In the genomic region with DNA sequence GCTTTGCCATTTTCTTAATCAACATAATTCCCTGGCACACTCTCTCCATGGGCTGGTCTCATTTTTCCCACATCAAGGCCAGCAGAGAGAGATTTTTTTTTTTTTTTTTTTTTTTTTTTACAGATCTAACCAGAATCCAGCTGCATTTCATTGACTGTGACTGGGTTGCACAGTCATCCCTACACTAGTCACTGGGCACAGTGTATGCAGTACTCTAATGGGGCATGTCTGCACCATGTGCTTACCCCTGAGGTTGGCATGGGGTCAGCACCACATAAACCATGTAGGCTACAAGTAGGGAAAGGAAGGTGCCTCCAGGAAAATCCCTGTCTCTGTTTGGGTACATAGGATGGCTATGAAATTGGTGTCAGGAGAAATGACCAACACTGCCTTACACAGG, we compare ENCODE assay signal across 32 cellular contexts.
DNase-seq lines count a peak whose midpoint lies in the region; ATAC-seq and TF ChIP-seq lines count a peak whose summit lies in the region.
"Had no signal": no experiment of that assay in that cellular context is flagged by ENCODE, and none has a peak within 500 bp of the region (broad histone marks: within the 10 kb centered on the region; RNA-seq: fewer than 3 reads in every experiment).

No MANE protein-coding gene starts in this region.

- H3K9me3 ChIP-seq in Panc1 (ENCODE audit: control insufficient read depth, insufficient read depth, low read depth, low read length) (peaks cover 8% of the 10 kb centered on the region; the same call in 1 of the 2 replicates), adrenal gland (replicated peaks in 1 of 3) (no peaks in the 10 kb centered on the region)
- H3K9me3 ChIP-seq: ascending aorta, colonic mucosa, neutrophil, right lobe of liver had no signal

- in situ Hi-C loops in Panc1 (cut with HindIII; ENCODE audit: low pct_unique_long_range_greater_than_20kb, low sequenced_read_pairs) = no loop called here

- DNase-seq in DMS53 (lab: John Stamatoyannopoulos, UW) (peak; percentile 27), DMS53 treated with DMSO at 0.1 percent for 48 hours (lab: John Stamatoyannopoulos, UW; ENCODE audit: unreplicated experiment) (no peak), Panc1 (ENCODE audit: low read depth, low spot score) (no peak), fibroblast of mammary gland (ENCODE audit: low read depth) (peak; percentile 40), CD1c-positive myeloid dendritic cell (ENCODE audit: extremely low spot score) (no peak), adrenal gland (no peak), NCI-H2107 treated with DMSO at 0.1 percent for 48 hours (lab: John Stamatoyannopoulos, UW; ENCODE audit: unreplicated experiment) (no peak), SIG-M5 (lab: John Stamatoyannopoulos, UW) (no peak)
- DNase-seq: activated CD4-positive, alpha-beta T cell treated with anti-CD3 and anti-CD28 coated beads, Interleukin-2, amount 50 U/mL, for 1 hour; activated effector memory CD4-positive, alpha-beta T cell treated with anti-CD3 and anti-CD28 coated beads, Interleukin-2, amount 50 U/mL, for 16 hours; activated T-cell treated with anti-CD3 and anti-CD28 coated beads, Interleukin-2, amount 50 U/mL, for 1 hour; CD4-positive, CD25-positive, alpha-beta regulatory T cell; colonic mucosa; effector memory CD4-positive, alpha-beta T cell; EL; foreskin keratinocyte; HCEC 1CT; head of caudate nucleus; left ventricle myocardium superior; NCI-H146; NCI-H2107; right lobe of liver; SJCRH30; stimulated activated CD4-positive, alpha-beta T cell treated with anti-CD3 and anti-CD28 coated beads, Interleukin-12 subunit alpha, Interleukin-12 subunit beta, amount 100 ng/mL, for 4 hours; stimulated activated CD4-positive, alpha-beta T cell treated with anti-CD3 and anti-CD28 coated beads, Interleukin-2, amount 100 ng/mL, for 48 hours; T-helper 9 cell had no signal

- no TSS peak for BruUV-seq in Panc1 (replicated peaks; lab: Mats Ljungman, UMichigan)

- TF ChIP-seq CTCF in Panc1 (IDR thresholded peaks at IDR 0.05) (no peak), fibroblast of mammary gland (conservative IDR thresholded peaks at IDR 0.05; ENCODE audit: control insufficient read depth, insufficient read depth, low read depth, low read length) (no peak), adrenal gland (IDR thresholded peaks at IDR 0.05) (no peak)

- H3K4me3 ChIP-seq in Panc1 (ENCODE audit: low read depth in 2 of 2, low read length in 2 of 2) (peak overlapping the region in 1 of 2 experiments; percentile 7; a peak in 1 of 4 replicates), fibroblast of mammary gland (ENCODE audit: control insufficient read depth, low read depth, low read length) (no peak overlapping the region), adrenal gland (no peak overlapping the region)
- H3K4me3 ChIP-seq: ascending aorta, colonic mucosa, GM12878, right lobe of liver, SJCRH30, tibial nerve had no signal

- no peak for TF ChIP-seq POLR2A in adrenal gland (IDR thresholded peaks at IDR 0.05)

- intact Hi-C loops in Panc1 (cut with micrococcal nuclease; ENCODE audit: unreplicated experiment) (no loop called here), adrenal gland (cut with DNase I) (loop anchor here in 1 of 2 donors (2.0 kb wide), 1 partner anchor 113 kb away; no protein-coding TSS in a partner anchor)

- H3K27me3 ChIP-seq in Panc1 (ENCODE audit: control insufficient read depth, insufficient read depth, low read length) (no peaks in the 10 kb centered on the region; the same call in 1 of the 2 replicates), adrenal gland (no peaks in the 10 kb centered on the region)
- H3K27me3 ChIP-seq: ascending aorta, colonic mucosa, neutrophil, right lobe of liver had no signal

- CTCF ChIA-PET in Panc1 (lab: Charles Lee) = interaction anchor here (0.6 to 3.7 kb wide), 2 partner anchors 56 to 114 kb away, joined by 4 to 45 read pairs; no protein-coding TSS in a partner anchor

- H3K36me3 ChIP-seq in Panc1 (ENCODE audit: control insufficient read depth, insufficient read depth, low read length) (no peaks in the 10 kb centered on the region), adrenal gland (replicated peaks in 1 of 2) (no peaks in the 10 kb centered on the region)
- H3K36me3 ChIP-seq: ascending aorta, colonic mucosa, neutrophil, right lobe of liver, SJCRH30, tibial nerve had no signal

- H3K27ac ChIP-seq in Panc1 (ENCODE audit: low read length) (no peak overlapping the region), adrenal gland (no peak overlapping the region)
- H3K27ac ChIP-seq: 22Rv1, ascending aorta, colonic mucosa, epithelial cell of prostate, foreskin keratinocyte, neutrophil, right lobe of liver, SJCRH30, tibial nerve had no signal

- peaks cover 4% of the 10 kb centered on the region; the same call in 1 of the 2 replicates for H3K4me1 ChIP-seq in Panc1 (ENCODE audit: control insufficient read depth, insufficient read depth, low read length)
- H3K4me1 ChIP-seq in adrenal gland (replicated peaks in 1 of 2) = no peaks in the 10 kb centered on the region
- H3K4me1 ChIP-seq: ascending aorta, colonic mucosa, foreskin keratinocyte, right lobe of liver, SJCRH30, tibial nerve had no signal

- peak; percentile 47 for ATAC-seq in Panc1
- ATAC-seq: foreskin keratinocyte, GM12878, left ventricle myocardium superior, right lobe of liver had no signal

- POLR2A ChIA-PET in Panc1 (lab: Charles Lee) = no interaction called here

Comparison
In these comparisons a context has a peak if more than half of its experiments do, and no peak if none do; other contexts are left out.
1. DNase-seq: peak in DMS53 (single experiment) and fibroblast of mammary gland (single experiment); none in DMS53 treated with DMSO at 0.1 percent for 48 hours (single experiment), Panc1 (single experiment), CD1c-positive myeloid dendritic cell (single experiment), adrenal gland (0 of 7), NCI-H2107 treated with DMSO at 0.1 percent for 48 hours (single experiment) and SIG-M5 (single experiment).